ENCODE assay signal across 11 cellular contexts in genomic region chr16:2719328-2720062, GRCh38. TPM values are rescaled to one million over a fixed set of nuclear protein-coding genes. Genes with fewer than 3 reads are reported as not detected.
DNase-seq lines count a peak whose midpoint lies in the region; ATAC-seq, FAIRE-seq and TF ChIP-seq lines count a peak whose summit lies in the region.
"Had no signal": no experiment of that assay in that cellular context is flagged by ENCODE, and none has a peak within 500 bp of the region (broad histone marks: within the 10 kb centered on the region; RNA-seq: fewer than 3 reads in every experiment).

No MANE protein-coding gene starts in this region.

- H3K4me3 ChIP-seq in HepG2 (replicated peaks in 1 of 3; ENCODE audit: insufficient read depth in 1 of 3, low read depth in 2 of 3, low read length in 3 of 3) (peak overlapping the region in 2 of 3 experiments; percentile 72 to 80; a peak in 5 of 6 replicates), suprapubic skin (no peak overlapping the region), dorsolateral prefrontal cortex (no peak overlapping the region)

- peak overlapping the region; percentile 74 for H3K27ac Mint-ChIP-seq in activated T-cell treated with anti-CD3 and anti-CD28 coated beads, Interleukin-2, amount 50 U/mL, for 24 hours
- no peak overlapping the region for H3K27ac Mint-ChIP-seq in activated CD8-positive, alpha-beta T cell treated with anti-CD3 and anti-CD28 coated beads for 36 hours

- no peaks in the 10 kb centered on the region for H3K9me3 Mint-ChIP-seq in activated T-cell treated with anti-CD3 and anti-CD28 coated beads, Interleukin-2, amount 50 U/mL, for 24 hours
- H3K9me3 Mint-ChIP-seq in activated CD8-positive, alpha-beta T cell treated with anti-CD3 and anti-CD28 coated beads for 36 hours = no peaks in the 10 kb centered on the region

- no peak for DNase-seq in activated T-cell treated with anti-CD3 and anti-CD28 coated beads, Interleukin-2, amount 50 U/mL, for 24 hours
- no peak for DNase-seq in activated T-cell treated with anti-CD3 and anti-CD28 coated beads for 4 hours
- no peak for DNase-seq in activated CD8-positive, alpha-beta T cell treated with anti-CD3 and anti-CD28 coated beads for 36 hours
- peak; percentile 49 for DNase-seq in HepG2 (ENCODE audit: low spot score)
- DNase-seq in suprapubic skin (ENCODE audit: low spot score in 2 of 2) = peak in 1 of 2 donors; percentile 79
- DNase-seq in dorsolateral prefrontal cortex = no peak
- DNase-seq in activated effector memory CD4-positive, alpha-beta T cell treated with Interleukin-2 at 50 U/mL for 16 hours = no peak
- DNase-seq: NCI-H1930 had no signal

- POLR2A ChIA-PET in activated CD8-positive, alpha-beta T cell treated with anti-CD3 and anti-CD28 coated beads for 36 hours (lab: Charles Lee) = interaction anchor here (1.1 to 1.9 kb wide), 3 partner anchors 33 to 58 kb away, joined by 3 to 4 read pairs (median 3); no protein-coding TSS in a partner anchor
- POLR2A ChIA-PET in HepG2 (lab: Yijun Ruan, JAX) = interaction anchor here (0.7 to 1.3 kb wide), 3 partner anchors 10 to 32 kb away, joined by 3 to 6 read pairs (median 6); no protein-coding TSS in a partner anchor

- peak overlapping the region; percentile 82 for H3K4me3 Mint-ChIP-seq in activated T-cell treated with anti-CD3 and anti-CD28 coated beads, Interleukin-2, amount 50 U/mL, for 24 hours
- H3K4me3 Mint-ChIP-seq in activated CD8-positive, alpha-beta T cell treated with anti-CD3 and anti-CD28 coated beads for 36 hours = peak overlapping the region; percentile 76

- CTCF ChIA-PET in activated CD8-positive, alpha-beta T cell treated with anti-CD3 and anti-CD28 coated beads for 36 hours (lab: Charles Lee) = no interaction called here
- CTCF ChIA-PET in HepG2 (lab: Yijun Ruan, JAX; ENCODE audit: low intra/inter-chr PET ratio, low total read pairs) = no interaction called here

- H2AFZ ChIP-seq in HepG2 (ENCODE audit: low read length) = no peak overlapping the region

- H3K27me3 Mint-ChIP-seq in activated T-cell treated with anti-CD3 and anti-CD28 coated beads, Interleukin-2, amount 50 U/mL, for 24 hours = peaks cover 6% of the 10 kb centered on the region
- peaks cover 3% of the 10 kb centered on the region for H3K27me3 Mint-ChIP-seq in activated CD8-positive, alpha-beta T cell treated with anti-CD3 and anti-CD28 coated beads for 36 hours

- TF ChIP-seq RAD21 in HepG2 (CRISPR knock-in tag; IDR thresholded peaks at IDR 0.05) = no peak

- FAIRE-seq in HepG2 (lab: Jason Lieb, UNC) = no peak

- ATAC-seq in activated CD8-positive, alpha-beta T cell treated with anti-CD3 and anti-CD28 coated beads for 36 hours = no peak
- ATAC-seq in HepG2 (peak; percentile 55), HG02642 (IDR thresholded peaks at IDR 0.05; ENCODE audit: poor library complexity, unreplicated experiment) (no peak)
- ATAC-seq: sciatic nerve had no signal

- peaks cover 16% of the 10 kb centered on the region for H3K4me1 Mint-ChIP-seq in activated T-cell treated with anti-CD3 and anti-CD28 coated beads, Interleukin-2, amount 50 U/mL, for 24 hours (ENCODE audit: low read depth)
- H3K4me1 Mint-ChIP-seq in activated CD8-positive, alpha-beta T cell treated with anti-CD3 and anti-CD28 coated beads for 36 hours (ENCODE audit: low read depth) = peaks cover 6% of the 10 kb centered on the region

- H3K9me3 ChIP-seq in HepG2 (ENCODE audit: low read length) (no peaks in the 10 kb centered on the region), suprapubic skin (no peaks in the 10 kb centered on the region)
- H3K9me3 ChIP-seq: SJSA1 had no signal

- H3K27ac ChIP-seq in HepG2 (ENCODE audit: extremely low read length, insufficient read depth, low read length) (peak overlapping the region; percentile 17), suprapubic skin (peak overlapping the region; percentile 86), dorsolateral prefrontal cortex (no peak overlapping the region)

- no peaks in the 10 kb centered on the region for H3K36me3 Mint-ChIP-seq in activated T-cell treated with anti-CD3 and anti-CD28 coated beads, Interleukin-2, amount 50 U/mL, for 24 hours (ENCODE audit: low read depth)
- H3K36me3 Mint-ChIP-seq in activated CD8-positive, alpha-beta T cell treated with anti-CD3 and anti-CD28 coated beads for 36 hours (ENCODE audit: low read depth) = no peaks in the 10 kb centered on the region

- H3K27me3 ChIP-seq in HepG2 (ENCODE audit: control insufficient read depth in 1 of 2, insufficient read depth in 2 of 2, low read length in 2 of 2) (peaks cover 4 to 16% of the 10 kb centered on the region in 2 experiments; a peak in 4 of 5 replicates), suprapubic skin (peaks cover 3% of the 10 kb centered on the region), dorsolateral prefrontal cortex (no peaks in the 10 kb centered on the region)

- 12% methylated on average over 5 of the region's 16 CpGs for WGBS in HepG2 (ENCODE audit: low lambda C conversion rate)
- 77% methylated on average over 5 of the region's 16 CpGs for WGBS in suprapubic skin

- H3K79me2 ChIP-seq in HepG2 (ENCODE audit: insufficient read depth, low read length) = no peaks in the 10 kb centered on the region

- TF ChIP-seq POLR2A in HepG2 (IDR thresholded peaks at IDR 0.05; ENCODE audit: insufficient read depth in 1 of 2, low read depth in 2 of 2, low read length in 2 of 2) (no peak), suprapubic skin (IDR thresholded peaks at IDR 0.05) (no peak)

- no peaks in the 10 kb centered on the region for H3K36me3 ChIP-seq in HepG2 (replicated peaks in 1 of 2; ENCODE audit: control insufficient read depth in 1 of 2, insufficient read depth in 2 of 2, low read length in 2 of 2)
- H3K36me3 ChIP-seq in suprapubic skin = no peaks in the 10 kb centered on the region
- H3K36me3 ChIP-seq: SJSA1 had no signal

- H3K9ac ChIP-seq in HepG2 (ENCODE audit: insufficient read depth, low read depth, low read length) = peak overlapping the region; percentile 26; the same call in 1 of the 2 replicates

- no peaks in the 10 kb centered on the region for H4K20me1 ChIP-seq in HepG2 (ENCODE audit: insufficient read depth, low read length)

- H3K4me1 ChIP-seq in HepG2 (ENCODE audit: insufficient read depth, low read length) (peaks cover 27% of the 10 kb centered on the region), suprapubic skin (peaks cover 35% of the 10 kb centered on the region)

- TF ChIP-seq EP300 in HepG2 (IDR thresholded peaks at IDR 0.05; ENCODE audit: low read depth in 2 of 2, low read length in 2 of 2) (no peak), HepG2 (CRISPR knock-in tag; IDR thresholded peaks at IDR 0.05; ENCODE audit: borderline replicate concordance) (no peak), suprapubic skin (IDR thresholded peaks at IDR 0.05) (no peak)

- no TSS peak for BruUV-seq in HepG2 (replicated peaks; lab: Mats Ljungman, UMichigan)

- intact Hi-C loops in activated CD8-positive, alpha-beta T cell treated with anti-CD3 and anti-CD28 coated beads for 36 hours (cut with micrococcal nuclease) = no loop called here
- intact Hi-C loops in HepG2 (cut with micrococcal nuclease; ENCODE audit: unreplicated experiment) (no loop called here), dorsolateral prefrontal cortex (cut with DNase I) (loop anchor here in 1 of 2 donors (2.0 kb wide), 1 partner anchor 37 kb away; the partner anchor contains the start of gene KCTD5)

- TF ChIP-seq CTCF in activated CD8-positive, alpha-beta T cell treated with anti-CD3 and anti-CD28 coated beads for 36 hours (IDR thresholded peaks at IDR 0.05) = no peak
- no peak for TF ChIP-seq CTCF in HepG2 (CRISPR knock-in tag; IDR thresholded peaks at IDR 0.05)
- no peak for TF ChIP-seq CTCF in suprapubic skin (IDR thresholded peaks at IDR 0.05)
- no peak for TF ChIP-seq CTCF in dorsolateral prefrontal cortex (IDR thresholded peaks at IDR 0.05 in 54 of 56, conservative IDR thresholded peaks at IDR 0.05 in 2 of 56; ENCODE audit: low read depth in 1 of 56, partially characterized antibody in 56 of 56)

- in situ Hi-C loops in HepG2 (cut with HindIII; ENCODE audit: extremely low pct_ligation_motif_present, low pct_unique_long_range_greater_than_20kb) = no loop called here

- peak overlapping the region; percentile 73 for H3K4me2 ChIP-seq in HepG2 (ENCODE audit: low read depth, low read length)

RNA-seq across cellular contexts. Expression of gene PRSS27, which starts 0.5 kb away (rescaled TPM):
- 1 to 10 TPM; 1.2 to 1.4 TPM for total RNA-seq in activated CD8-positive, alpha-beta T cell treated with anti-CD3 and anti-CD28 coated beads for 36 hours
- total RNA-seq in HepG2 (2016; rRNA removed; fragmentation: Illumina TruSeq; extraction: Trizol) (0.20 TPM in 1 of 2 replicates, not detected in the other), suprapubic skin (1 to 10 TPM; 1.6 to 9.5 (median 5.6) TPM), dorsolateral prefrontal cortex (1 to 10 TPM in 117 of 120 experiments, under 1 TPM in 3; 0.87 to 9.0 (median 2.6) TPM)
- 0.30 TPM in 1 of 2 replicates, not detected in the other for total RNA-seq in HepG2 (2016; cell fraction: cytosol; rRNA removed; fragmentation: Illumina TruSeq; extraction: Trizol; ENCODE audit: low read depth)
- 0.35 TPM in 1 of 2 replicates, not detected in the other for total RNA-seq in HepG2 (2016; cell fraction: insoluble cytoplasmic fraction; rRNA removed; fragmentation: Illumina TruSeq; extraction: Trizol)
- 0.12 and 0.41 TPM in 2 replicates for total RNA-seq in HepG2 (2016; cell fraction: membrane; rRNA removed; fragmentation: Illumina TruSeq; extraction: Trizol)
- total RNA-seq in HepG2 (2016; cell fraction: nucleus; rRNA removed; fragmentation: Illumina TruSeq; extraction: Trizol) = 0.19 and 0.34 TPM in 2 replicates
- 0.73 and 1.2 TPM in 2 replicates for polyA plus RNA-seq in HepG2 (2011; rRNA removed)
- polyA plus RNA-seq in HepG2 (2011; cell fraction: cytosol; rRNA removed) = 0.59 and 1.3 TPM in 2 replicates
- 2.0 and 2.8 TPM in 2 replicates for polyA plus RNA-seq in HepG2 (2011; cell fraction: nucleus; rRNA removed)
- polyA plus RNA-seq in HepG2 (2012) = 0.43 and 1.1 TPM in 2 replicates
- polyA plus RNA-seq in HepG2 (2016; cell fraction: cytosol; fragmentation: Illumina TruSeq; extraction: Trizol; ENCODE audit: low read depth) = 0.08 and 0.16 TPM in 2 replicates
- polyA plus RNA-seq in HepG2 (2016; cell fraction: insoluble cytoplasmic fraction; fragmentation: Illumina TruSeq; extraction: Trizol; ENCODE audit: low read depth) = not detected in 2 replicates
- 0.21 TPM in 1 of 2 replicates, not detected in the other for polyA plus RNA-seq in HepG2 (2016; cell fraction: membrane; fragmentation: Illumina TruSeq; extraction: Trizol; ENCODE audit: low read depth)
- 0.53 TPM in 1 of 2 replicates, not detected in the other for polyA plus RNA-seq in HepG2 (2016; cell fraction: nucleus; fragmentation: Illumina TruSeq; extraction: Trizol; ENCODE audit: insufficient read depth, low read depth)
- polyA minus RNA-seq in HepG2 (2011; rRNA and poly(A)+ RNA removed; ENCODE audit: low replicate concordance) = 1.0 and 1.7 TPM in 2 replicates
- polyA minus RNA-seq in HepG2 (2011; cell fraction: cytosol; rRNA and poly(A)+ RNA removed) = not detected in 2 replicates
- 1.3 and 1.6 TPM in 2 replicates for polyA minus RNA-seq in HepG2 (2011; cell fraction: nucleus; rRNA and poly(A)+ RNA removed)

RNA-seq across cellular contexts. Expression of gene SRRM2, which starts 32.9 kb away (rescaled TPM):
- total RNA-seq in activated CD8-positive, alpha-beta T cell treated with anti-CD3 and anti-CD28 coated beads for 36 hours = 100 to 1,000 TPM; 518 to 561 TPM
- total RNA-seq in HepG2 (2016; rRNA removed; fragmentation: Illumina TruSeq; extraction: Trizol) (50.4 and 80.6 TPM in 2 replicates), suprapubic skin (1,000 to 10,000 TPM in 1 of 4 donors, 100 to 1,000 TPM in 3; 484 to 1,595 (median 654) TPM), dorsolateral prefrontal cortex (100 to 1,000 TPM; 369 to 792 (median 531) TPM)
- 41.5 and 43.0 TPM in 2 replicates for total RNA-seq in HepG2 (2016; cell fraction: cytosol; rRNA removed; fragmentation: Illumina TruSeq; extraction: Trizol; ENCODE audit: low read depth)
- total RNA-seq in HepG2 (2016; cell fraction: insoluble cytoplasmic fraction; rRNA removed; fragmentation: Illumina TruSeq; extraction: Trizol) = 44.1 and 73.0 TPM in 2 replicates
- total RNA-seq in HepG2 (2016; cell fraction: membrane; rRNA removed; fragmentation: Illumina TruSeq; extraction: Trizol) = 48.8 and 52.0 TPM in 2 replicates
- total RNA-seq in HepG2 (2016; cell fraction: nucleus; rRNA removed; fragmentation: Illumina TruSeq; extraction: Trizol) = 159 and 170 TPM in 2 replicates
- polyA plus RNA-seq in HepG2 (2011; rRNA removed) = 112 and 125 TPM in 2 replicates
- 40.5 and 54.4 TPM in 2 replicates for polyA plus RNA-seq in HepG2 (2011; cell fraction: cytosol; rRNA removed)
- polyA plus RNA-seq in HepG2 (2011; cell fraction: nucleus; rRNA removed) = 1,408 and 1,626 TPM in 2 replicates
- 364 and 397 TPM in 2 replicates for polyA plus RNA-seq in HepG2 (2012)
- 15.2 and 19.4 TPM in 2 replicates for polyA plus RNA-seq in HepG2 (2016; cell fraction: cytosol; fragmentation: Illumina TruSeq; extraction: Trizol; ENCODE audit: low read depth)
- polyA plus RNA-seq in HepG2 (2016; cell fraction: insoluble cytoplasmic fraction; fragmentation: Illumina TruSeq; extraction: Trizol; ENCODE audit: low read depth) = 169 and 221 TPM in 2 replicates
- 38.4 and 49.5 TPM in 2 replicates for polyA plus RNA-seq in HepG2 (2016; cell fraction: membrane; fragmentation: Illumina TruSeq; extraction: Trizol; ENCODE audit: low read depth)
- 998 and 1,215 TPM in 2 replicates for polyA plus RNA-seq in HepG2 (2016; cell fraction: nucleus; fragmentation: Illumina TruSeq; extraction: Trizol; ENCODE audit: insufficient read depth, low read depth)
- polyA minus RNA-seq in HepG2 (2011; rRNA and poly(A)+ RNA removed; ENCODE audit: low replicate concordance) = 125 and 143 TPM in 2 replicates
- 88.7 and 111 TPM in 2 replicates for polyA minus RNA-seq in HepG2 (2011; cell fraction: cytosol; rRNA and poly(A)+ RNA removed)
- polyA minus RNA-seq in HepG2 (2011; cell fraction: nucleus; rRNA and poly(A)+ RNA removed) = 176 and 198 TPM in 2 replicates

RNA-seq across cellular contexts. Expression of gene KCTD5, which starts 37.2 kb away (rescaled TPM):
- 10 to 100 TPM; 26.0 to 27.3 TPM for total RNA-seq in activated CD8-positive, alpha-beta T cell treated with anti-CD3 and anti-CD28 coated beads for 36 hours
- total RNA-seq in HepG2 (2016; rRNA removed; fragmentation: Illumina TruSeq; extraction: Trizol) (29.8 and 31.0 TPM in 2 replicates), suprapubic skin (10 to 100 TPM; 46.3 to 84.4 (median 53.0) TPM), dorsolateral prefrontal cortex (10 to 100 TPM; 11.2 to 26.1 (median 16.7) TPM)
- 5.0 and 5.1 TPM in 2 replicates for total RNA-seq in HepG2 (2016; cell fraction: cytosol; rRNA removed; fragmentation: Illumina TruSeq; extraction: Trizol; ENCODE audit: low read depth)
- 27.9 and 29.1 TPM in 2 replicates for total RNA-seq in HepG2 (2016; cell fraction: insoluble cytoplasmic fraction; rRNA removed; fragmentation: Illumina TruSeq; extraction: Trizol)
- 14.7 and 15.1 TPM in 2 replicates for total RNA-seq in HepG2 (2016; cell fraction: membrane; rRNA removed; fragmentation: Illumina TruSeq; extraction: Trizol)
- 13.3 and 14.3 TPM in 2 replicates for total RNA-seq in HepG2 (2016; cell fraction: nucleus; rRNA removed; fragmentation: Illumina TruSeq; extraction: Trizol)
- polyA plus RNA-seq in HepG2 (2011; rRNA removed) = 25.4 and 30.1 TPM in 2 replicates
- polyA plus RNA-seq in HepG2 (2011; cell fraction: cytosol; rRNA removed) = 33.9 and 64.2 TPM in 2 replicates
- 25.5 and 25.6 TPM in 2 replicates for polyA plus RNA-seq in HepG2 (2011; cell fraction: nucleus; rRNA removed)
- polyA plus RNA-seq in HepG2 (2012) = 16.3 and 19.0 TPM in 2 replicates
- 3.8 and 4.0 TPM in 2 replicates for polyA plus RNA-seq in HepG2 (2016; cell fraction: cytosol; fragmentation: Illumina TruSeq; extraction: Trizol; ENCODE audit: low read depth)
- 32.7 and 37.0 TPM in 2 replicates for polyA plus RNA-seq in HepG2 (2016; cell fraction: insoluble cytoplasmic fraction; fragmentation: Illumina TruSeq; extraction: Trizol; ENCODE audit: low read depth)
- polyA plus RNA-seq in HepG2 (2016; cell fraction: membrane; fragmentation: Illumina TruSeq; extraction: Trizol; ENCODE audit: low read depth) = 9.8 and 10.5 TPM in 2 replicates
- polyA plus RNA-seq in HepG2 (2016; cell fraction: nucleus; fragmentation: Illumina TruSeq; extraction: Trizol; ENCODE audit: insufficient read depth, low read depth) = 21.4 and 22.6 TPM in 2 replicates
- polyA minus RNA-seq in HepG2 (2011; rRNA and poly(A)+ RNA removed; ENCODE audit: low replicate concordance) = 23.0 and 26.3 TPM in 2 replicates
- polyA minus RNA-seq in HepG2 (2011; cell fraction: cytosol; rRNA and poly(A)+ RNA removed) = 12.8 and 16.6 TPM in 2 replicates
- polyA minus RNA-seq in HepG2 (2011; cell fraction: nucleus; rRNA and poly(A)+ RNA removed) = 11.3 and 13.7 TPM in 2 replicates

RNA-seq across cellular contexts. Expression of gene ELOB, which starts 57.6 kb away (rescaled TPM):
- total RNA-seq in activated CD8-positive, alpha-beta T cell treated with anti-CD3 and anti-CD28 coated beads for 36 hours = 100 to 1,000 TPM; 174 to 178 TPM
- total RNA-seq in HepG2 (2016; rRNA removed; fragmentation: Illumina TruSeq; extraction: Trizol) = 208 and 253 TPM in 2 replicates
- 337 and 393 TPM in 2 replicates for total RNA-seq in HepG2 (2016; cell fraction: cytosol; rRNA removed; fragmentation: Illumina TruSeq; extraction: Trizol; ENCODE audit: low read depth)
- total RNA-seq in HepG2 (2016; cell fraction: insoluble cytoplasmic fraction; rRNA removed; fragmentation: Illumina TruSeq; extraction: Trizol) = 204 and 279 TPM in 2 replicates
- 174 and 204 TPM in 2 replicates for total RNA-seq in HepG2 (2016; cell fraction: membrane; rRNA removed; fragmentation: Illumina TruSeq; extraction: Trizol)
- 53.2 and 75.0 TPM in 2 replicates for total RNA-seq in HepG2 (2016; cell fraction: nucleus; rRNA removed; fragmentation: Illumina TruSeq; extraction: Trizol)
- 225 and 236 TPM in 2 replicates for polyA plus RNA-seq in HepG2 (2011; rRNA removed)
- 204 and 385 TPM in 2 replicates for polyA plus RNA-seq in HepG2 (2011; cell fraction: cytosol; rRNA removed)
- 89.2 and 109 TPM in 2 replicates for polyA plus RNA-seq in HepG2 (2011; cell fraction: nucleus; rRNA removed)
- 108 and 117 TPM in 2 replicates for polyA plus RNA-seq in HepG2 (2012)
- polyA plus RNA-seq in HepG2 (2016; cell fraction: cytosol; fragmentation: Illumina TruSeq; extraction: Trizol; ENCODE audit: low read depth) = 547 and 569 TPM in 2 replicates
- 265 and 294 TPM in 2 replicates for polyA plus RNA-seq in HepG2 (2016; cell fraction: insoluble cytoplasmic fraction; fragmentation: Illumina TruSeq; extraction: Trizol; ENCODE audit: low read depth)
- 203 and 243 TPM in 2 replicates for polyA plus RNA-seq in HepG2 (2016; cell fraction: membrane; fragmentation: Illumina TruSeq; extraction: Trizol; ENCODE audit: low read depth)
- polyA plus RNA-seq in HepG2 (2016; cell fraction: nucleus; fragmentation: Illumina TruSeq; extraction: Trizol; ENCODE audit: insufficient read depth, low read depth) = 127 and 128 TPM in 2 replicates
- 125 and 227 TPM in 2 replicates for polyA minus RNA-seq in HepG2 (2011; rRNA and poly(A)+ RNA removed; ENCODE audit: low replicate concordance)
- polyA minus RNA-seq in HepG2 (2011; cell fraction: cytosol; rRNA and poly(A)+ RNA removed) = 25.2 and 36.1 TPM in 2 replicates
- polyA minus RNA-seq in HepG2 (2011; cell fraction: nucleus; rRNA and poly(A)+ RNA removed) = 9.8 and 9.9 TPM in 2 replicates
- 100 to 1,000 TPM; 174 to 249 (median 213) TPM for total RNA-seq in suprapubic skin
- total RNA-seq in dorsolateral prefrontal cortex = 100 to 1,000 TPM; 150 to 306 (median 223) TPM

Comparison
In these comparisons a context has a peak if more than half of its experiments do, and no peak if none do; other contexts are left out.
1. H3K27ac ChIP-seq: peak in HepG2 (single experiment) and suprapubic skin (single experiment); none in dorsolateral prefrontal cortex (0 of 59).
2. H3K4me3 ChIP-seq: peak in HepG2 (2 of 3); none in suprapubic skin (single experiment) and dorsolateral prefrontal cortex (0 of 59).